Comparison of ENCODE assay signal across 16 cellular contexts in genomic region chr7:83514977-83515376, GRCh38.
"Had no signal": no experiment of that assay in that cellular context is flagged by ENCODE, and none has a peak within 500 bp of the region (broad histone marks: within the 10 kb centered on the region; RNA-seq: fewer than 3 reads in every experiment).

No MANE protein-coding gene starts in this region.

- H3K27me3 ChIP-seq: colonic mucosa, heart left ventricle, neutrophil, stomach had no signal

- ATAC-seq: heart left ventricle; left cardiac atrium; naive thymus-derived CD4-positive, alpha-beta T cell had no signal

- H3K4me3 ChIP-seq: colonic mucosa, heart left ventricle, stomach, thoracic aorta had no signal

- DNase-seq: colonic mucosa; dermis blood vessel endothelial cell; foreskin melanocyte; heart left ventricle; hippocampal formation; kidney; left cardiac atrium; naive thymus-derived CD4-positive, alpha-beta T cell; small intestine; stimulated activated CD4-positive, alpha-beta T cell treated with anti-CD3 and anti-CD28 coated beads, Interleukin-12 subunit alpha, Interleukin-12 subunit beta, amount 100 ng/mL, for 4 hours; stimulated activated naive CD4-positive, alpha-beta T cell; stomach; substantia nigra; trophoblast cell had no signal

- H3K36me3 ChIP-seq: colonic mucosa, heart left ventricle, neutrophil, stomach, thoracic aorta had no signal

- H3K4me1 ChIP-seq: colonic mucosa, heart left ventricle, stomach had no signal

- H3K9me3 ChIP-seq: colonic mucosa, heart left ventricle, neutrophil, stomach, thoracic aorta had no signal

- H3K27ac ChIP-seq: colonic mucosa, heart left ventricle, neutrophil, stomach, thoracic aorta had no signal
